In the genomic region with DNA sequence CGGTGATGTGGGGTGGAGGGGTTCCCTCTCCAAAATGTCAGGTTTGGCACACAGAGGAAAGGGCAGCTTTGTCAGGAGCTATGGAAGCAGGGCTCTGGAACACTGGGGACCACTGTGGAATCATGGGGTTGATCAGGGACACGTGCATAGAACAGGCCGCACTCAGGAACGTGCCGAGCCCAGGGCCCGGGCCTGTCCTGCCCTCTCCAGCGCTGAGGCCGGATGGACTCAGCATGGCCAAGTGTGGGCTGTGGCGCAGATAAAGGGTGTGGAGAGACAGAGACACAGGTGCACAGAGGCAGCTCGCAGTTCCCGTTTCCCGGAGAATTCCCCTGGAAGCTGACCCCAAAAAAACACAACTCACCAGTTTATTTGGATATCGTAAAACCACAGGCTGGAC, we compare ENCODE assay signal across 22 cellular contexts. TPM values are rescaled to one million over a fixed set of nuclear protein-coding genes. Genes with fewer than 3 reads are reported as not detected.
DNase-seq lines count a peak whose midpoint lies in the region; ATAC-seq and TF ChIP-seq lines count a peak whose summit lies in the region.
"Had no signal": no experiment of that assay in that cellular context is flagged by ENCODE, and none has a peak within 500 bp of the region (broad histone marks: within the 10 kb centered on the region; RNA-seq: fewer than 3 reads in every experiment).

No MANE protein-coding gene starts in this region.

- POLR2A ChIA-PET in WTC11 (lab: Charles Lee) (no interaction called here), T-cell (lab: Charles Lee) (no interaction called here)

- TF ChIP-seq CTCF in GM23338 (conservative IDR thresholded peaks at IDR 0.05; ENCODE audit: low read depth in 2 of 2) (no peak), WTC11 (IDR thresholded peaks at IDR 0.05) (no peak)

- H3K4me1 ChIP-seq in GM23338 (ENCODE audit: insufficient read depth): no peaks in the 10 kb centered on the region
- H3K4me1 ChIP-seq: Caco-2 had no signal

- no peak overlapping the region for H3K27ac ChIP-seq in GM23338 (ENCODE audit: low read depth)
- H3K27ac ChIP-seq: GM23248 had no signal

- no peaks in the 10 kb centered on the region for H3K27me3 ChIP-seq in GM23338 (ENCODE audit: insufficient read depth)

- no peaks in the 10 kb centered on the region for H3K9me2 ChIP-seq in GM23338 (ENCODE audit: insufficient read depth)

- peaks cover 16% of the 10 kb centered on the region; the same call in 1 of the 2 replicates for H3K79me2 ChIP-seq in GM23338 (replicated peaks; ENCODE audit: insufficient read depth)

- ATAC-seq in GM23338 (no peak), WTC11 (no peak), memory B cell (ENCODE audit: low read depth) (no peak), GM21576 (IDR thresholded peaks at IDR 0.05; ENCODE audit: unreplicated experiment) (no peak), T-cell (replicated peaks in 1 of 4) (no peak)
- ATAC-seq in stimulated activated effector memory CD8-positive, alpha-beta T cell treated with anti-CD3 and anti-CD28 coated beads, Interleukin-12 subunit alpha, Interleukin-12 subunit beta, amount 100 ng/mL, for 72 hours: no peak
- ATAC-seq: HCT116 had no signal

- CTCF ChIA-PET in WTC11 (lab: Charles Lee) (interaction anchor here (0.8 to 2.0 kb wide), 2 partner anchors 15 to 162 kb away, joined by 3 to 8 read pairs; no protein-coding TSS in a partner anchor), T-cell (lab: Charles Lee) (no interaction called here)

- DNase-seq in GM23338 (ENCODE audit: low spot score): no peak
- no peak for DNase-seq in WTC11 (ENCODE audit: low spot score)
- DNase-seq in memory B cell (ENCODE audit: low spot score in 2 of 2): no peak
- no peak for DNase-seq in stimulated activated effector memory CD8-positive, alpha-beta T cell treated with anti-CD3 and anti-CD28 coated beads, Interleukin-12 subunit alpha, Interleukin-12 subunit beta, amount 100 ng/mL, for 72 hours (ENCODE audit: low spot score in 2 of 2)
- DNase-seq in COR-L47 (lab: John Stamatoyannopoulos, UW): no peak
- no peak for DNase-seq in T-cell
- DNase-seq: ACHN; Caco-2; CD4-positive, CD25-positive, alpha-beta regulatory T cell; DMS153; GDM1; GM23248; KBM-7; NCI-H1694 treated with DMSO at 0.1 percent for 48 hours; NCI-H2107; NCI-H510A; NCI-H748 treated with DMSO at 0.1 percent for 48 hours; OCI-M1 had no signal

- H2AFZ ChIP-seq in GM23338: no peak overlapping the region
- H2AFZ ChIP-seq: GM23248 had no signal

- H3K4me3 Mint-ChIP-seq in GM23338: no peak overlapping the region
- H3K4me3 Mint-ChIP-seq in WTC11: no peak overlapping the region
- peak overlapping the region; percentile 15 for H3K4me3 Mint-ChIP-seq in memory B cell
- no peak overlapping the region for H3K4me3 Mint-ChIP-seq in stimulated activated effector memory CD8-positive, alpha-beta T cell treated with anti-CD3 and anti-CD28 coated beads, Interleukin-12 subunit alpha, Interleukin-12 subunit beta, amount 100 ng/mL, for 72 hours
- no peak overlapping the region for H3K4me3 Mint-ChIP-seq in T-cell
- H3K4me3 Mint-ChIP-seq: CD4-positive, CD25-positive, alpha-beta regulatory T cell had no signal

- H3K9me3 Mint-ChIP-seq in GM23338 (no peaks in the 10 kb centered on the region; the same call in 2 of the 3 replicates), WTC11 (no peaks in the 10 kb centered on the region), memory B cell (no peaks in the 10 kb centered on the region), T-cell (no peaks in the 10 kb centered on the region)
- no peaks in the 10 kb centered on the region for H3K9me3 Mint-ChIP-seq in stimulated activated effector memory CD8-positive, alpha-beta T cell treated with anti-CD3 and anti-CD28 coated beads, Interleukin-12 subunit alpha, Interleukin-12 subunit beta, amount 100 ng/mL, for 72 hours
- H3K9me3 Mint-ChIP-seq: CD4-positive, CD25-positive, alpha-beta regulatory T cell had no signal

- H3K27me3 Mint-ChIP-seq in GM23338 (ENCODE audit: insufficient read depth, low read depth, poor library complexity) (peaks cover 11% of the 10 kb centered on the region), WTC11 (ENCODE audit: low read depth) (no peaks in the 10 kb centered on the region), memory B cell (no peaks in the 10 kb centered on the region), T-cell (no peaks in the 10 kb centered on the region)
- H3K27me3 Mint-ChIP-seq: CD4-positive, CD25-positive, alpha-beta regulatory T cell had no signal

- H4K20me1 ChIP-seq in GM23338 (replicated peaks; ENCODE audit: insufficient read depth): peaks cover 7% of the 10 kb centered on the region; the same call in 1 of the 2 replicates

- H3K36me3 Mint-ChIP-seq in GM23338 (ENCODE audit: low read depth) (peaks cover 61% of the 10 kb centered on the region), WTC11 (peaks cover 42% of the 10 kb centered on the region), memory B cell (peaks cover 27% of the 10 kb centered on the region), T-cell (peaks cover 13% of the 10 kb centered on the region)
- H3K36me3 Mint-ChIP-seq in stimulated activated effector memory CD8-positive, alpha-beta T cell treated with anti-CD3 and anti-CD28 coated beads, Interleukin-12 subunit alpha, Interleukin-12 subunit beta, amount 100 ng/mL, for 72 hours: peaks cover 94% of the 10 kb centered on the region

- H3K4me3 ChIP-seq in GM23338: no peak overlapping the region
- H3K4me3 ChIP-seq: GM23248 had no signal

- peaks cover 5% of the 10 kb centered on the region; the same call in 1 of the 3 replicates for H3K4me1 Mint-ChIP-seq in GM23338
- peaks cover 5% of the 10 kb centered on the region for H3K4me1 Mint-ChIP-seq in WTC11
- peaks cover 56% of the 10 kb centered on the region for H3K4me1 Mint-ChIP-seq in memory B cell
- peaks cover 51% of the 10 kb centered on the region for H3K4me1 Mint-ChIP-seq in stimulated activated effector memory CD8-positive, alpha-beta T cell treated with anti-CD3 and anti-CD28 coated beads, Interleukin-12 subunit alpha, Interleukin-12 subunit beta, amount 100 ng/mL, for 72 hours
- H3K4me1 Mint-ChIP-seq in T-cell: peaks cover 6 to 14% (median 7%) of the 10 kb centered on the region in 3 donors

- H3K4me2 ChIP-seq in GM23338: no peak overlapping the region

- H3K27ac Mint-ChIP-seq in GM23338: peak overlapping the region; percentile 62; the same call in 1 of the 2 replicates
- H3K27ac Mint-ChIP-seq in WTC11: peak overlapping the region; percentile 84
- H3K27ac Mint-ChIP-seq in memory B cell: peak overlapping the region; percentile 96
- H3K27ac Mint-ChIP-seq in stimulated activated effector memory CD8-positive, alpha-beta T cell treated with anti-CD3 and anti-CD28 coated beads, Interleukin-12 subunit alpha, Interleukin-12 subunit beta, amount 100 ng/mL, for 72 hours: peak overlapping the region; percentile 76
- H3K27ac Mint-ChIP-seq in T-cell: no peak overlapping the region

- peaks cover 18% of the 10 kb centered on the region for H3K36me3 ChIP-seq in GM23338 (ENCODE audit: insufficient read depth)

- peaks cover 9% of the 10 kb centered on the region; the same call in 1 of the 2 replicates for H3F3A ChIP-seq in GM23338 (replicated peaks; ENCODE audit: low read depth)

TF ChIP-seq in GM23338, 12 proteins besides CTCF, POLR2A, EP300 and RAD21 (continues in another document):
- TF ChIP-seq STAT1 (IDR thresholded peaks at IDR 0.05; ENCODE audit: unreplicated experiment) (no peak), POLR2AphosphoS5 (IDR thresholded peaks at IDR 0.05; ENCODE audit: low read depth) (no peak), ZNF331 (CRISPR knock-in tag; IDR thresholded peaks at IDR 0.05; ENCODE audit: low read depth) (no peak), ZNF114 (CRISPR knock-in tag; IDR thresholded peaks at IDR 0.05) (no peak)

TF ChIP-seq in WTC11, 78 proteins besides CTCF, POLR2A, EP300 and RAD21:
- TF ChIP-seq EMX1 (CRISPR knock-in tag; IDR thresholded peaks at IDR 0.05) (no peak), FOXP1 (CRISPR knock-in tag; IDR thresholded peaks at IDR 0.05; ENCODE audit: borderline replicate concordance) (no peak), HMGA2 (CRISPR knock-in tag; IDR thresholded peaks at IDR 0.05) (no peak), OVOL2 (CRISPR knock-in tag; IDR thresholded peaks at IDR 0.05; ENCODE audit: borderline replicate concordance) (no peak), TEAD1 (CRISPR knock-in tag; IDR thresholded peaks at IDR 0.05) (no peak), NFE2L1 (CRISPR knock-in tag; IDR thresholded peaks at IDR 0.05) (no peak), ZNF396 (CRISPR knock-in tag; IDR thresholded peaks at IDR 0.05; ENCODE audit: borderline replicate concordance) (no peak), ESRRA (CRISPR knock-in tag; IDR thresholded peaks at IDR 0.05; ENCODE audit: borderline replicate concordance) (no peak), SP1 (CRISPR knock-in tag; conservative IDR thresholded peaks at IDR 0.05) (no peak), ZNF138 (CRISPR knock-in tag; conservative IDR thresholded peaks at IDR 0.05) (no peak)

RNA-seq across cellular contexts. Expression of gene SLC6A3, which starts 37.8 kb away (rescaled TPM):
- total RNA-seq in GM23338 (2014; rRNA removed; shearing (Covaris generic)): 0.85 and 1.0 TPM in 2 replicates
- polyA plus RNA-seq in GM23338 (2016; fragmentation: Nextera tagmentation; extraction: Ambion mirVana): 0.31 and 0.76 TPM in 2 replicates
- total RNA-seq in WTC11 (2021) (0.53 to 0.74 TPM (median 0.64 TPM) in 3 replicates), T-cell (under 1 TPM in 1 of 5 donors, not detected in 4; 0.22 TPM)
- total RNA-seq: Caco-2; CD4-positive, CD25-positive, alpha-beta regulatory T cell; Daoy; GM23248; RPMI7951 had no signal
- polyA plus RNA-seq: GM23248 had no signal

RNA-seq across cellular contexts. Expression of gene LPCAT1, which starts 40.7 kb away (rescaled TPM):
- 255 and 263 TPM in 2 replicates for total RNA-seq in GM23338 (2014; rRNA removed; shearing (Covaris generic))
- 75.0 and 78.0 TPM in 2 replicates for polyA plus RNA-seq in GM23338 (2016; fragmentation: Nextera tagmentation; extraction: Ambion mirVana)
- total RNA-seq in WTC11 (2021): 206 to 215 TPM (median 210 TPM) in 3 replicates
- total RNA-seq in T-cell: 10 to 100 TPM; 27.9 to 57.7 (median 50.3) TPM

Comparison
In these comparisons a context has a peak if more than half of its experiments do, and no peak if none do; other contexts are left out.
1. H3K27ac Mint-ChIP-seq: peak in GM23338 (single experiment), WTC11 (single experiment), memory B cell (single experiment) and stimulated activated effector memory CD8-positive, alpha-beta T cell treated with anti-CD3 and anti-CD28 coated beads, Interleukin-12 subunit alpha, Interleukin-12 subunit beta, amount 100 ng/mL, for 72 hours (single experiment); none in T-cell (0 of 2).